8 cellular contexts compared by ENCODE assay signal in the genomic region with DNA sequence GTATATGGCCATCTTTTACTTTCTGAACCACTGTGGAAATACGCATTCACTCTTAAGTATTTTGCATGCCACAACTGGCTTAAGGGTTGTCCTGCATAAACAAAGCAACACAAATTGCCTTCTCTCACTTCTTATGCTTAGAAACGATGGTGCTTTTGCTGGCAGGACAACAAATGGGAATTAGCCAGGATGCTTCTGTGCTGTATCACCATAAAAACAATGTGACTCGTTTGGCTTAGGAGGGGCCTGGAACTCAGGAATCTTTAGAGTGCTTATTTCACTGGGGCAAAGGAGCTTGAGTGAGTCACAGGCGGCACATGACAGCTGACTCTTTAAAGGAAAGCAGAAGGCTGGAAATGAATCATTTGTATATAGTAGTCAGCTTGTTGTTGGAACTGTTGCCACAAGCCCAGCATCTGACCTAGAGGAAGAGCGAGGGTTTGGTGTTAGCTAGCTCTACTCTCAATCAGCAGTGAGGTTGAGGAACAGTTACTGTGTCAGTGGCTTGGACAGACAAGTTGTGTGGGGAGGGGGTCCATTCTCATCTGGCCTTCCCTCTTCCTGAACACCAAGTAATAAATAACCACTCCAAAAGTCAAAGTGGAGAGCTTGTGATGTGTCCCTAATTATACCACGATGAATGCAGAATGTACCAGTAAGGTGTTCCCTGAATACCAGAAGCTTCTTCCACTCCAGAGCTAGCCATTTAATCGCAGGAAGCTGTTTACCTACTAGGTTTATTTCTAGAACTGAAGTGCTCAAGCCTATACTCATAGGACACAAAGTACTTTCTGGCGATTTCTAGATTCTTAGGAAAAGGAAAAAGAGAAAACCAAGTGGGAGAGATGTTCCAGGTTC.
DNase-seq lines count a peak whose midpoint lies in the region; ATAC-seq lines count a peak whose summit lies in the region.

No MANE protein-coding gene starts in this region.

- no peaks in the 10 kb centered on the region for H3K36me3 ChIP-seq in iPS-20b (ENCODE audit: insufficient read depth, low read depth, low read length)

- H3K9ac ChIP-seq in iPS-20b (ENCODE audit: low read depth, low read length): peak overlapping the region; percentile 29; the same call in 1 of the 2 replicates

- peaks cover 19% of the 10 kb centered on the region for H3K4me1 ChIP-seq in iPS-20b (ENCODE audit: insufficient read depth, low read length)

- ATAC-seq in GM21619 (IDR thresholded peaks at IDR 0.05; ENCODE audit: unreplicated experiment) (no peak), HG02763 (IDR thresholded peaks at IDR 0.05; ENCODE audit: unreplicated experiment) (no peak)

- peak; percentile 21 for DNase-seq in DMS 273 treated with DMSO at 0.1 percent for 48 hours (lab: John Stamatoyannopoulos, UW)
- peak; percentile 23 for DNase-seq in NCI-H1694 (lab: John Stamatoyannopoulos, UW)
- peak; percentile 99 for DNase-seq in astrocyte of the hippocampus (ENCODE audit: low read depth, low spot score)
- DNase-seq in NCI-H524 treated with DMSO at 0.1 percent for 48 hours (lab: John Stamatoyannopoulos, UW): no peak

- no peaks in the 10 kb centered on the region for H3K27me3 ChIP-seq in iPS-20b (ENCODE audit: insufficient read depth, low read length)

- H3K27ac ChIP-seq in iPS-20b (ENCODE audit: low read length) (no peak overlapping the region), skin epidermis (peak overlapping the region; percentile 35 to 90 (median 80))

- H3K9me3 ChIP-seq in iPS-20b (ENCODE audit: insufficient read depth, low read depth, low read length): no peaks in the 10 kb centered on the region

- 0 out of 2 replicates have a peak overlapping the region, but pooled peaks have one; percentile 3 for H3K4me3 ChIP-seq in iPS-20b (ENCODE audit: low read length)
- H3K4me3 ChIP-seq in skin epidermis: no peak overlapping the region
